ENCODE assay signal across 18 cellular contexts in the genomic region with DNA sequence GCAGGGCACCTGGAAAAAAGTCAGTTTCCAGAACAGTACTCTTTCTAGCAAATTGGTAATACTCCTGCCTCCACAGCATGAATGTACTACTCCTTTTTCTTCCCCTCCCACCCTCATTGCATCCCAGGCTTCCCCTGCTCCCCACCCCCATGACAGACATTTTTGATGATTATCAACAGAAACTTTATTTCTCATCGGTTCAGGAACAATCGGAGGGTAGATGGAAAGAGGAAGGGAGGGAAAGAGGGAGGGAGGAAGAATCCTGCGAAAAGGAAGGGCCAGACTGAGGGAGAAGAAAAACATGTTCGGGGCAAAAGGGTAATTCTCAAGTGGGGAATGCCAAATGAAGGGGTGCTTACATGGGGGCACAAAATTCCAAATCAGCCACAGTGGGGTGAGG. TPM values are rescaled to one million over a fixed set of nuclear protein-coding genes. Genes with fewer than 3 reads are reported as not detected.
DNase-seq lines count a peak whose midpoint lies in the region; ATAC-seq and TF ChIP-seq lines count a peak whose summit lies in the region.
"Had no signal": no experiment of that assay in that cellular context is flagged by ENCODE, and none has a peak within 500 bp of the region (broad histone marks: within the 10 kb centered on the region; RNA-seq: fewer than 3 reads in every experiment).

No MANE protein-coding gene starts in this region.

- POLR2A ChIA-PET in activated naive CD8-positive, alpha-beta T cell treated with anti-CD3 and anti-CD28 coated beads, Interleukin-2, amount 10 ng/mL, durations not matched to agents 7 days and 5 days (lab: Charles Lee), result interaction anchor here (1.9 kb wide), 1 partner anchor 11 kb away, joined by 12 read pairs; a partner anchor contains a TSS

- peak overlapping the region; percentile 100 for H3K9ac ChIP-seq in Loucy (ENCODE audit: low read depth, low read length, poor library complexity, severe bottlenecking)

- peak overlapping the region; percentile 96 for H3K4me3 ChIP-seq in Loucy (ENCODE audit: low read length, poor library complexity, severe bottlenecking)
- H3K4me3 ChIP-seq: sigmoid colon had no signal

- intact Hi-C loops in left ventricle myocardium superior (cut with micrococcal nuclease) (no loop called here), Right ventricle myocardium superior (cut with DNase I) (no loop called here)

- no peaks in the 10 kb centered on the region for H4K20me1 ChIP-seq in Loucy (ENCODE audit: insufficient read depth, low read length, poor library complexity, severe bottlenecking)

- no peaks in the 10 kb centered on the region for H3K27me3 ChIP-seq in Loucy (ENCODE audit: insufficient read depth, low read length, poor library complexity, severe bottlenecking)
- H3K27me3 ChIP-seq: sigmoid colon had no signal

- H3K4me3 Mint-ChIP-seq in activated T-cell treated with anti-CD3 and anti-CD28 coated beads, Interleukin-2, amount 50 U/mL, for 4 hours, result peak overlapping the region; percentile 96
- peak overlapping the region; percentile 99 for H3K4me3 Mint-ChIP-seq in activated naive CD8-positive, alpha-beta T cell treated with anti-CD3 and anti-CD28 coated beads, Interleukin-2, amount 10 ng/mL, durations not matched to agents 7 days and 5 days
- peak overlapping the region; percentile 44 for H3K4me3 Mint-ChIP-seq in neural crest cell

- peaks cover 12% of the 10 kb centered on the region for H3F3A ChIP-seq in Loucy (ENCODE audit: low read depth)

- no peak for TF ChIP-seq CTCF in Loucy (conservative IDR thresholded peaks at IDR 0.05; ENCODE audit: low read length)
- TF ChIP-seq CTCF in neural crest cell (conservative IDR thresholded peaks at IDR 0.05), result no peak

- H3K36me3 ChIP-seq in Loucy (ENCODE audit: insufficient read depth, low read length), result no peaks in the 10 kb centered on the region
- H3K36me3 ChIP-seq: sigmoid colon had no signal

- no peaks in the 10 kb centered on the region for H3K9me3 Mint-ChIP-seq in activated T-cell treated with anti-CD3 and anti-CD28 coated beads, Interleukin-2, amount 50 U/mL, for 4 hours
- no peaks in the 10 kb centered on the region for H3K9me3 Mint-ChIP-seq in activated naive CD8-positive, alpha-beta T cell treated with anti-CD3 and anti-CD28 coated beads, Interleukin-2, amount 10 ng/mL, durations not matched to agents 7 days and 5 days
- H3K9me3 Mint-ChIP-seq in neural crest cell, result peaks cover 6% of the 10 kb centered on the region

- H3K9me2 ChIP-seq in Loucy (replicated peaks; ENCODE audit: low read depth, low read length), result no peaks in the 10 kb centered on the region

- peak overlapping the region; percentile 95 for H3K27ac Mint-ChIP-seq in activated naive CD8-positive, alpha-beta T cell treated with anti-CD3 and anti-CD28 coated beads, Interleukin-2, amount 10 ng/mL, durations not matched to agents 7 days and 5 days
- no peak overlapping the region for H3K27ac Mint-ChIP-seq in neural crest cell (ENCODE audit: unreplicated experiment)

- H3K4me1 ChIP-seq in Loucy (ENCODE audit: insufficient read depth, low read length, poor library complexity, severe bottlenecking), result peaks cover 49% of the 10 kb centered on the region
- H3K4me1 ChIP-seq: sigmoid colon had no signal

- H3K79me2 ChIP-seq in Loucy (ENCODE audit: insufficient read depth, low read length), result peaks cover 73% of the 10 kb centered on the region

- peaks cover 60% of the 10 kb centered on the region for H3K4me1 Mint-ChIP-seq in activated T-cell treated with anti-CD3 and anti-CD28 coated beads, Interleukin-2, amount 50 U/mL, for 4 hours (ENCODE audit: low read depth)
- peaks cover 48% of the 10 kb centered on the region for H3K4me1 Mint-ChIP-seq in activated naive CD8-positive, alpha-beta T cell treated with anti-CD3 and anti-CD28 coated beads, Interleukin-2, amount 10 ng/mL, durations not matched to agents 7 days and 5 days
- H3K4me1 Mint-ChIP-seq in neural crest cell, result peaks cover 52% of the 10 kb centered on the region

- H3K9me3 ChIP-seq in Loucy (ENCODE audit: insufficient read depth, low read depth, low read length), result no peaks in the 10 kb centered on the region
- H3K9me3 ChIP-seq: sigmoid colon had no signal

- DNase-seq in activated T-cell treated with anti-CD3 and anti-CD28 coated beads, Interleukin-2, amount 50 U/mL, for 4 hours, result no peak
- DNase-seq in activated T-cell treated with anti-CD3 and anti-CD28 coated beads, Interleukin-2, amount 50 U/mL, for 48 hours, result no peak
- no peak for DNase-seq in activated naive CD8-positive, alpha-beta T cell treated with anti-CD3 and anti-CD28 coated beads, Interleukin-2, amount 10 ng/mL, durations not matched to agents 7 days and 5 days
- DNase-seq in neural crest cell (ENCODE audit: low read depth, low spot score) (no peak), left ventricle myocardium superior (no peak), Right ventricle myocardium superior (no peak)
- DNase-seq: ACHN; activated CD8-positive, alpha-beta memory T cell treated with anti-CD3 and anti-CD28 coated beads, Interleukin-2, amount 50 U/mL, for 48 hours; amygdala; COR-L47; effector CD4-positive, alpha-beta T cell; NCI-H1930; sigmoid colon had no signal

- H3K4me2 ChIP-seq in Loucy (ENCODE audit: low read depth, low read length, poor library complexity, severe bottlenecking), result peak overlapping the region; percentile 100

- H2AFZ ChIP-seq in Loucy (ENCODE audit: low read length), result no peak overlapping the region

- no peak for ATAC-seq in activated T-cell treated with anti-CD3 and anti-CD28 coated beads, Interleukin-2, amount 50 U/mL, for 4 hours
- no peak for ATAC-seq in activated naive CD8-positive, alpha-beta T cell treated with anti-CD3 and anti-CD28 coated beads, Interleukin-2, amount 10 ng/mL, durations not matched to agents 7 days and 5 days (ENCODE audit: low read depth)
- no peak for ATAC-seq in left ventricle myocardium superior
- ATAC-seq in Right ventricle myocardium superior (ENCODE audit: poor library complexity), result no peak
- no peak for ATAC-seq in GM21381 (IDR thresholded peaks at IDR 0.05; ENCODE audit: unreplicated experiment)

- peaks cover 39% of the 10 kb centered on the region for H3K36me3 Mint-ChIP-seq in activated T-cell treated with anti-CD3 and anti-CD28 coated beads, Interleukin-2, amount 50 U/mL, for 4 hours (ENCODE audit: insufficient read depth)
- peaks cover 54% of the 10 kb centered on the region for H3K36me3 Mint-ChIP-seq in activated naive CD8-positive, alpha-beta T cell treated with anti-CD3 and anti-CD28 coated beads, Interleukin-2, amount 10 ng/mL, durations not matched to agents 7 days and 5 days
- H3K36me3 Mint-ChIP-seq in neural crest cell (ENCODE audit: low read depth), result peaks cover 2% of the 10 kb centered on the region

- H3K27me3 Mint-ChIP-seq in activated T-cell treated with anti-CD3 and anti-CD28 coated beads, Interleukin-2, amount 50 U/mL, for 4 hours (ENCODE audit: low read depth), result no peaks in the 10 kb centered on the region
- H3K27me3 Mint-ChIP-seq in activated naive CD8-positive, alpha-beta T cell treated with anti-CD3 and anti-CD28 coated beads, Interleukin-2, amount 10 ng/mL, durations not matched to agents 7 days and 5 days, result no peaks in the 10 kb centered on the region
- no peaks in the 10 kb centered on the region for H3K27me3 Mint-ChIP-seq in neural crest cell (ENCODE audit: low read depth)

RNA-seq across cellular contexts. Expression of a gene that starts 0.7 kb away (rescaled TPM):
- 10 to 100 TPM in 1 of 3 donors, 1 to 10 TPM in 2; 6.0 to 11.3 (median 6.6) TPM for total RNA-seq in activated T-cell treated with anti-CD3 and anti-CD28 coated beads, Interleukin-2, amount 50 U/mL, for 4 hours
- total RNA-seq in activated naive CD8-positive, alpha-beta T cell treated with anti-CD3 and anti-CD28 coated beads, Interleukin-2, amount 10 ng/mL, durations not matched to agents 7 days and 5 days, result 10 to 100 TPM; 26.7 to 30.6 TPM
- total RNA-seq in neural crest cell (not detected in 2 replicates), left ventricle myocardium superior (not detected), Right ventricle myocardium superior (not detected)
- total RNA-seq: fibroblast of lung, H4, liver, sigmoid colon had no signal

RNA-seq across cellular contexts. Expression of a gene that starts 4.1 kb away (rescaled TPM):
- 100 to 1,000 TPM; 214 to 305 (median 276) TPM for total RNA-seq in activated T-cell treated with anti-CD3 and anti-CD28 coated beads, Interleukin-2, amount 50 U/mL, for 4 hours
- total RNA-seq in activated naive CD8-positive, alpha-beta T cell treated with anti-CD3 and anti-CD28 coated beads, Interleukin-2, amount 10 ng/mL, durations not matched to agents 7 days and 5 days, result 100 to 1,000 TPM; 389 to 395 TPM
- not detected in 2 replicates for total RNA-seq in neural crest cell
- 3.0 TPM for total RNA-seq in left ventricle myocardium superior
- total RNA-seq in Right ventricle myocardium superior, result 0.89 TPM
- total RNA-seq: fibroblast of lung, H4 had no signal

RNA-seq across cellular contexts. Expression of a gene that starts 11.2 kb away (rescaled TPM):
- total RNA-seq in activated T-cell treated with anti-CD3 and anti-CD28 coated beads, Interleukin-2, amount 50 U/mL, for 4 hours, result 10 to 100 TPM; 33.7 to 43.9 (median 39.8) TPM
- 10 to 100 TPM; 64.7 to 77.1 TPM for total RNA-seq in activated naive CD8-positive, alpha-beta T cell treated with anti-CD3 and anti-CD28 coated beads, Interleukin-2, amount 10 ng/mL, durations not matched to agents 7 days and 5 days
- total RNA-seq in neural crest cell (72.5 and 76.3 TPM in 2 replicates), left ventricle myocardium superior (18.3 TPM), Right ventricle myocardium superior (18.3 TPM)

RNA-seq across cellular contexts. Expression of a gene that starts 11.6 kb away (rescaled TPM):
- total RNA-seq in activated T-cell treated with anti-CD3 and anti-CD28 coated beads, Interleukin-2, amount 50 U/mL, for 4 hours, result 1 to 10 TPM; 3.4 to 6.4 (median 5.2) TPM
- total RNA-seq in activated naive CD8-positive, alpha-beta T cell treated with anti-CD3 and anti-CD28 coated beads, Interleukin-2, amount 10 ng/mL, durations not matched to agents 7 days and 5 days, result 10 to 100 TPM; 22.1 to 24.9 TPM
- total RNA-seq in neural crest cell (10.1 and 12.0 TPM in 2 replicates), left ventricle myocardium superior (56.3 TPM), Right ventricle myocardium superior (55.6 TPM)

RNA-seq across cellular contexts. Expression of a gene that starts 37.4 kb away (rescaled TPM):
- total RNA-seq in activated T-cell treated with anti-CD3 and anti-CD28 coated beads, Interleukin-2, amount 50 U/mL, for 4 hours, result under 1 TPM; 0.38 to 0.43 (median 0.40) TPM
- total RNA-seq in activated naive CD8-positive, alpha-beta T cell treated with anti-CD3 and anti-CD28 coated beads, Interleukin-2, amount 10 ng/mL, durations not matched to agents 7 days and 5 days, result 1 to 10 TPM; 1.4 to 1.9 TPM
- 29.5 and 31.5 TPM in 2 replicates for total RNA-seq in neural crest cell
- total RNA-seq in left ventricle myocardium superior, result 0.92 TPM
- total RNA-seq in Right ventricle myocardium superior, result 0.38 TPM

Comparison
In these comparisons a context has a peak if more than half of its experiments do, and no peak if none do; other contexts are left out.
1. H3K4me3 Mint-ChIP-seq: peak in every context shown above with its lines; median percentile 99 in activated naive CD8-positive, alpha-beta T cell treated with anti-CD3 and anti-CD28 coated beads, Interleukin-2, amount 10 ng/mL, durations not matched to agents 7 days and 5 days; 96 in activated T-cell treated with anti-CD3 and anti-CD28 coated beads, Interleukin-2, amount 50 U/mL, for 4 hours; 44 in neural crest cell.
2. RNA of a gene that starts 4.1 kb away (total RNA-seq): 389 to 395 TPM in activated naive CD8-positive, alpha-beta T cell treated with anti-CD3 and anti-CD28 coated beads, Interleukin-2, amount 10 ng/mL, durations not matched to agents 7 days and 5 days and 214 to 305 TPM in activated T-cell treated with anti-CD3 and anti-CD28 coated beads, Interleukin-2, amount 50 U/mL, for 4 hours; 3.0 TPM in left ventricle myocardium superior (single experiment), 0.89 TPM in Right ventricle myocardium superior (single experiment) and not detected in neural crest cell; every median in the first group is over 10 times any median in the second.